ENCODE assay signal across 8 cellular contexts in genomic region chr17:50918933-50919296, GRCh38. TPM values are rescaled to one million over a fixed set of nuclear protein-coding genes. Genes with fewer than 3 reads are reported as not detected.
A peak's percentile ranks its signal among the peaks of the same experiment; 100 is the strongest.
DNase-seq lines count a peak whose midpoint lies in the region; ATAC-seq and TF ChIP-seq lines count a peak whose summit lies in the region.

No MANE protein-coding gene starts in this region.

- peaks cover 60% of the 10 kb centered on the region for H3K4me1 Mint-ChIP-seq in activated naive CD8-positive, alpha-beta T cell treated with anti-CD3 and anti-CD28 coated beads, Interleukin-2, amount 50 U/mL, for 24 hours

- peaks cover 57% of the 10 kb centered on the region for H3K4me1 ChIP-seq in suprapubic skin

- H3K4me3 ChIP-seq in suprapubic skin, result no peak overlapping the region

- no peak for TF ChIP-seq EP300 in suprapubic skin (IDR thresholded peaks at IDR 0.05)

- no peaks in the 10 kb centered on the region for H3K9me3 ChIP-seq in suprapubic skin

- 47% methylated on average over 5 of the region's 5 CpGs for WGBS in suprapubic skin

- H3K27me3 ChIP-seq in suprapubic skin, result no peaks in the 10 kb centered on the region

- H3K27ac Mint-ChIP-seq in activated naive CD8-positive, alpha-beta T cell treated with anti-CD3 and anti-CD28 coated beads, Interleukin-2, amount 50 U/mL, for 24 hours, result peak overlapping the region; percentile 97

- H3K9me3 Mint-ChIP-seq in activated naive CD8-positive, alpha-beta T cell treated with anti-CD3 and anti-CD28 coated beads, Interleukin-2, amount 50 U/mL, for 24 hours, result peaks cover 5% of the 10 kb centered on the region

- H3K27ac ChIP-seq in suprapubic skin, result peak overlapping the region; percentile 74

- no peak for TF ChIP-seq POLR2A in suprapubic skin (IDR thresholded peaks at IDR 0.05)

- no peaks in the 10 kb centered on the region for H3K36me3 ChIP-seq in suprapubic skin

- H3K27me3 Mint-ChIP-seq in activated naive CD8-positive, alpha-beta T cell treated with anti-CD3 and anti-CD28 coated beads, Interleukin-2, amount 50 U/mL, for 24 hours, result no peaks in the 10 kb centered on the region

- in situ Hi-C loops in KBM-7 (cut with MboI; ENCODE audit: low pct_unique_long_range_greater_than_20kb, low sequenced_read_pairs), result no loop called here

- no peak for TF ChIP-seq CTCF in suprapubic skin (IDR thresholded peaks at IDR 0.05)

- DNase-seq in DMS79 treated with DMSO at 0.1 percent for 48 hours (lab: John Stamatoyannopoulos, UW) (peak; percentile 12), DMS79 (lab: John Stamatoyannopoulos, UW) (no peak), midbrain (lab: John Stamatoyannopoulos, UW) (peak; percentile 13), suprapubic skin (ENCODE audit: low spot score in 2 of 2) (no peak), KBM-7 (no peak), NCI-H1436 (lab: John Stamatoyannopoulos, UW) (no peak)
- peak; percentile 54 for DNase-seq in activated naive CD8-positive, alpha-beta T cell treated with anti-CD3 and anti-CD28 coated beads, Interleukin-2, amount 50 U/mL, for 24 hours

- no peaks in the 10 kb centered on the region for H3K36me3 Mint-ChIP-seq in activated naive CD8-positive, alpha-beta T cell treated with anti-CD3 and anti-CD28 coated beads, Interleukin-2, amount 50 U/mL, for 24 hours (ENCODE audit: low read depth)

- ATAC-seq in activated naive CD8-positive, alpha-beta T cell treated with anti-CD3 and anti-CD28 coated beads, Interleukin-2, amount 50 U/mL, for 24 hours, result peak; percentile 64
- no peak for ATAC-seq in GM21529 (IDR thresholded peaks at IDR 0.05; ENCODE audit: unreplicated experiment)

- H3K4me3 Mint-ChIP-seq in activated naive CD8-positive, alpha-beta T cell treated with anti-CD3 and anti-CD28 coated beads, Interleukin-2, amount 50 U/mL, for 24 hours, result peak overlapping the region; percentile 60

RNA-seq across cellular contexts. Expression of gene TOB1, which starts 52.8 kb away (rescaled TPM):
- 100 to 1,000 TPM; 151 to 255 (median 174) TPM for total RNA-seq in suprapubic skin

Comparison
In these comparisons a context has a peak if more than half of its experiments do, and no peak if none do; other contexts are left out.
1. DNase-seq: peak in DMS79 treated with DMSO at 0.1 percent for 48 hours (single experiment), activated naive CD8-positive, alpha-beta T cell treated with anti-CD3 and anti-CD28 coated beads, Interleukin-2, amount 50 U/mL, for 24 hours (single experiment) and midbrain (single experiment); none in DMS79 (single experiment), suprapubic skin (0 of 2), KBM-7 (single experiment) and NCI-H1436 (single experiment).